Comparison of ENCODE assay signal across 21 cellular contexts in genomic region chr1:6104631-6105030, GRCh38. TPM values are rescaled to one million over a fixed set of nuclear protein-coding genes. Genes with fewer than 3 reads are reported as not detected.
DNase-seq lines count a peak whose midpoint lies in the region; ATAC-seq, FAIRE-seq and TF ChIP-seq lines count a peak whose summit lies in the region.
"Had no signal": no experiment of that assay in that cellular context is flagged by ENCODE, and none has a peak within 500 bp of the region (broad histone marks: within the 10 kb centered on the region; RNA-seq: fewer than 3 reads in every experiment).

No MANE protein-coding gene starts in this region.

- no peak overlapping the region for H3K18ac ChIP-seq in mesenchymal stem cell (ENCODE audit: low read depth in 1 of 2, low read length in 2 of 2)

- CTCF ChIA-PET in activated CD4-positive, alpha-beta T cell treated with anti-CD3 and anti-CD28 coated beads for 36 hours (lab: Charles Lee) = no interaction called here
- CTCF ChIA-PET in HEK293 (lab: Yijun Ruan, JAX) = no interaction called here

- no peak overlapping the region for H2AK5ac ChIP-seq in mesenchymal stem cell (ENCODE audit: low read length, severe bottlenecking)

- H4K91ac ChIP-seq in mesenchymal stem cell (ENCODE audit: low read length) = peak overlapping the region; percentile 10

- peak; percentile 4 for DNase-seq in activated CD4-positive, alpha-beta T cell treated with anti-CD3 and anti-CD28 coated beads for 36 hours
- no peak for DNase-seq in activated CD4-positive, alpha-beta T cell treated with anti-CD3 and anti-CD28 coated beads, Interleukin-2, amount 10 ng/mL, durations not matched to agents 24 days and 14 days
- DNase-seq in mesenchymal stem cell (no peak), upper lobe of right lung (peak; percentile 56), frontal cortex (ENCODE audit: low spot score in 2 of 2) (no peak), germinal center (ENCODE audit: low spot score) (no peak)
- DNase-seq: EL, GF-D8, KG1, NCI-H1092, NCI-H1436 treated with DMSO at 0.1 percent for 48 hours, NCI-H2081, NCI-H2171, NCI-H345, SJCRH30 had no signal

- no peak for ATAC-seq in activated CD4-positive, alpha-beta T cell treated with anti-CD3 and anti-CD28 coated beads for 36 hours
- ATAC-seq in upper lobe of right lung = no peak
- ATAC-seq: A549 had no signal

- no peak overlapping the region for H2AFZ ChIP-seq in mesenchymal stem cell (ENCODE audit: low read depth, low read length)

- intact Hi-C loops in activated CD4-positive, alpha-beta T cell treated with anti-CD3 and anti-CD28 coated beads for 36 hours (cut with DNase I, micrococcal nuclease) = loop anchor here in 1 of 2 experiments (5.0 kb wide), 1 partner anchor 98 kb away; no protein-coding TSS in a partner anchor
- intact Hi-C loops in activated CD4-positive, alpha-beta T cell treated with anti-CD3 and anti-CD28 coated beads, Interleukin-2, amount 10 ng/mL, durations not matched to agents 24 days and 14 days (cut with micrococcal nuclease) = loop anchor here (10.0 kb wide), 1 partner anchor 80 kb away; the partner anchor contains the start of gene CHD5
- intact Hi-C loops in upper lobe of right lung (cut with DNase I) = no loop called here

- no peak overlapping the region for H3K27ac ChIP-seq in HEK293 (ENCODE audit: extremely low read depth, low read depth, low read length)
- no peak overlapping the region for H3K27ac ChIP-seq in mesenchymal stem cell (ENCODE audit: low read length, poor library complexity, severe bottlenecking)
- H3K27ac ChIP-seq in upper lobe of right lung = no peak overlapping the region
- H3K27ac ChIP-seq: A549, RWPE1, SJCRH30 had no signal

- no peak for FAIRE-seq in frontal cortex (lab: Jason Lieb, UNC)
- FAIRE-seq: A549, HTR-8/SVneo had no signal

- no peak overlapping the region for H3K27ac Mint-ChIP-seq in activated CD4-positive, alpha-beta T cell treated with anti-CD3 and anti-CD28 coated beads for 36 hours
- H3K27ac Mint-ChIP-seq in activated CD4-positive, alpha-beta T cell treated with anti-CD3 and anti-CD28 coated beads, Interleukin-2, amount 10 ng/mL, durations not matched to agents 24 days and 14 days = no peak overlapping the region
- H3K27ac Mint-ChIP-seq: B cell, CD14-positive monocyte had no signal

- H3K79me1 ChIP-seq in mesenchymal stem cell (replicated peaks; ENCODE audit: low read length, poor library complexity, severe bottlenecking) = no peaks in the 10 kb centered on the region

- WGBS in mesenchymal stem cell = 91% methylated on average over 9 of the region's 9 CpGs

- H3K9me3 ChIP-seq in HEK293 (ENCODE audit: control insufficient read depth, insufficient read depth, low read depth, low read length) (no peaks in the 10 kb centered on the region), mesenchymal stem cell (ENCODE audit: control insufficient read depth, low read length) (no peaks in the 10 kb centered on the region), upper lobe of right lung (no peaks in the 10 kb centered on the region)
- H3K9me3 ChIP-seq: A549, SJCRH30 had no signal

- no peak overlapping the region for H2BK15ac ChIP-seq in mesenchymal stem cell (ENCODE audit: low read depth, poor library complexity, severe bottlenecking)

- no peak overlapping the region for H4K8ac ChIP-seq in mesenchymal stem cell (ENCODE audit: low read length)

- no peak overlapping the region for H3K4ac ChIP-seq in mesenchymal stem cell (ENCODE audit: low read depth in 1 of 2, low read length in 2 of 2)

- H2BK120ac ChIP-seq in mesenchymal stem cell (ENCODE audit: low read depth, low read length) = no peak overlapping the region

- no peaks in the 10 kb centered on the region for H3K36me3 ChIP-seq in HEK293 (ENCODE audit: control insufficient read depth in 2 of 2, insufficient read depth in 1 of 2, low read length in 2 of 2)
- H3K36me3 ChIP-seq in mesenchymal stem cell (ENCODE audit: control insufficient read depth in 1 of 2, insufficient read depth in 2 of 2, low read depth in 1 of 2, low read length in 2 of 2) = no peaks in the 10 kb centered on the region
- no peaks in the 10 kb centered on the region for H3K36me3 ChIP-seq in upper lobe of right lung
- H3K36me3 ChIP-seq: SJCRH30 had no signal

- peaks cover 0 to 67% of the 10 kb centered on the region in 2 experiments for H3K27me3 ChIP-seq in mesenchymal stem cell (ENCODE audit: control insufficient read depth in 1 of 2, insufficient read depth in 1 of 2, low read length in 2 of 2)
- peaks cover 12% of the 10 kb centered on the region for H3K27me3 ChIP-seq in upper lobe of right lung

- no peak overlapping the region for H3K9ac ChIP-seq in mesenchymal stem cell (ENCODE audit: low read length)

- no peaks in the 10 kb centered on the region for H3K36me3 Mint-ChIP-seq in activated CD4-positive, alpha-beta T cell treated with anti-CD3 and anti-CD28 coated beads for 36 hours (ENCODE audit: low read depth)
- no peaks in the 10 kb centered on the region for H3K36me3 Mint-ChIP-seq in activated CD4-positive, alpha-beta T cell treated with anti-CD3 and anti-CD28 coated beads, Interleukin-2, amount 10 ng/mL, durations not matched to agents 24 days and 14 days (ENCODE audit: low read depth)
- H3K36me3 Mint-ChIP-seq: CD14-positive monocyte had no signal

- H3K4me3 ChIP-seq in HEK293 (ENCODE audit: low read depth, low read length) (no peak overlapping the region), mesenchymal stem cell (ENCODE audit: insufficient read depth in 1 of 2, low read depth in 1 of 2, low read length in 2 of 2) (no peak overlapping the region), upper lobe of right lung (no peak overlapping the region)
- H3K4me3 ChIP-seq: A549, SJCRH30 had no signal

- no peaks in the 10 kb centered on the region for H3K4me1 Mint-ChIP-seq in activated CD4-positive, alpha-beta T cell treated with anti-CD3 and anti-CD28 coated beads for 36 hours
- H3K4me1 Mint-ChIP-seq in activated CD4-positive, alpha-beta T cell treated with anti-CD3 and anti-CD28 coated beads, Interleukin-2, amount 10 ng/mL, durations not matched to agents 24 days and 14 days = no peaks in the 10 kb centered on the region
- H3K4me1 Mint-ChIP-seq: B cell had no signal

- no peak overlapping the region for H3K23ac ChIP-seq in mesenchymal stem cell (ENCODE audit: low read length in 2 of 2)

- H3K4me1 ChIP-seq in HEK293 (ENCODE audit: control insufficient read depth, insufficient read depth, low read length) (no peaks in the 10 kb centered on the region), mesenchymal stem cell (ENCODE audit: control insufficient read depth, insufficient read depth, low read depth, low read length) (peaks cover 5% of the 10 kb centered on the region), upper lobe of right lung (no peaks in the 10 kb centered on the region)
- H3K4me1 ChIP-seq: A549, SJCRH30 had no signal

- no peak overlapping the region for H3K4me2 ChIP-seq in mesenchymal stem cell (ENCODE audit: low read length, poor library complexity, severe bottlenecking)
- H3K4me2 ChIP-seq: A549 had no signal

- H2BK12ac ChIP-seq in mesenchymal stem cell (ENCODE audit: low read length in 2 of 2) = no peak overlapping the region

- no peaks in the 10 kb centered on the region for H3K9me3 Mint-ChIP-seq in activated CD4-positive, alpha-beta T cell treated with anti-CD3 and anti-CD28 coated beads for 36 hours (ENCODE audit: low read depth)
- peaks cover 5% of the 10 kb centered on the region for H3K9me3 Mint-ChIP-seq in activated CD4-positive, alpha-beta T cell treated with anti-CD3 and anti-CD28 coated beads, Interleukin-2, amount 10 ng/mL, durations not matched to agents 24 days and 14 days

- TF ChIP-seq CTCF in HEK293 (tag by site-specific recombination; IDR thresholded peaks at IDR 0.05) = no peak
- no peak for TF ChIP-seq CTCF in upper lobe of right lung (IDR thresholded peaks at IDR 0.05)

- H3K27me3 Mint-ChIP-seq in activated CD4-positive, alpha-beta T cell treated with anti-CD3 and anti-CD28 coated beads for 36 hours = peaks cover 6% of the 10 kb centered on the region
- peaks cover 2% of the 10 kb centered on the region for H3K27me3 Mint-ChIP-seq in activated CD4-positive, alpha-beta T cell treated with anti-CD3 and anti-CD28 coated beads, Interleukin-2, amount 10 ng/mL, durations not matched to agents 24 days and 14 days

- no peak overlapping the region for H2BK5ac ChIP-seq in mesenchymal stem cell (ENCODE audit: low read depth, low read length, poor library complexity, severe bottlenecking)

- POLR2A ChIA-PET in activated CD4-positive, alpha-beta T cell treated with anti-CD3 and anti-CD28 coated beads for 36 hours (lab: Charles Lee) = no interaction called here
- POLR2A ChIA-PET in HEK293 (lab: Yijun Ruan, JAX) = no interaction called here

- H3K14ac ChIP-seq in mesenchymal stem cell (ENCODE audit: low read length in 2 of 2) = no peak overlapping the region

- no peak overlapping the region for H3K4me3 Mint-ChIP-seq in activated CD4-positive, alpha-beta T cell treated with anti-CD3 and anti-CD28 coated beads for 36 hours
- no peak overlapping the region for H3K4me3 Mint-ChIP-seq in activated CD4-positive, alpha-beta T cell treated with anti-CD3 and anti-CD28 coated beads, Interleukin-2, amount 10 ng/mL, durations not matched to agents 24 days and 14 days
- H3K4me3 Mint-ChIP-seq: B cell, CD14-positive monocyte had no signal

TF ChIP-seq in HEK293, 187 proteins besides CTCF, POLR2A, EP300 and RAD21:
- TF ChIP-seq ZNF654 (tag by site-specific recombination; IDR thresholded peaks at IDR 0.05; ENCODE audit: low read depth) (no peak), ZIC2 (tag by site-specific recombination; IDR thresholded peaks at IDR 0.05) (peak; percentile 30), ZBTB1 (tag by site-specific recombination; IDR thresholded peaks at IDR 0.05) (no peak)

RNA-seq across cellular contexts. Expression of gene KCNAB2, which starts 58.9 kb away (rescaled TPM):
- total RNA-seq in activated CD4-positive, alpha-beta T cell treated with anti-CD3 and anti-CD28 coated beads for 36 hours = 100 to 1,000 TPM; 231 to 258 TPM
- 261 and 262 TPM in 2 replicates for total RNA-seq in activated CD4-positive, alpha-beta T cell treated with anti-CD3 and anti-CD28 coated beads, Interleukin-2, amount 10 ng/mL, durations not matched to agents 24 days and 14 days
- polyA plus RNA-seq in mesenchymal stem cell (2013, experiment 1 of 2) = 1.0 TPM
- polyA plus RNA-seq in mesenchymal stem cell (2013, experiment 2 of 2) = 0.92 TPM
- total RNA-seq in upper lobe of right lung (60.4 TPM), frontal cortex (4.5 TPM)

Comparison
In these comparisons a context has a peak if more than half of its experiments do, and no peak if none do; other contexts are left out.
1. DNase-seq: peak in activated CD4-positive, alpha-beta T cell treated with anti-CD3 and anti-CD28 coated beads for 36 hours (single experiment) and upper lobe of right lung (single experiment); none in activated CD4-positive, alpha-beta T cell treated with anti-CD3 and anti-CD28 coated beads, Interleukin-2, amount 10 ng/mL, durations not matched to agents 24 days and 14 days (single experiment), mesenchymal stem cell (single experiment), frontal cortex (0 of 2) and germinal center (single experiment).
2. RNA of gene KCNAB2, which starts 58.9 kb away (total RNA-seq): 261 to 262 TPM in activated CD4-positive, alpha-beta T cell treated with anti-CD3 and anti-CD28 coated beads, Interleukin-2, amount 10 ng/mL, durations not matched to agents 24 days and 14 days, 231 to 258 TPM in activated CD4-positive, alpha-beta T cell treated with anti-CD3 and anti-CD28 coated beads for 36 hours and 60.4 TPM in upper lobe of right lung (single experiment); 4.5 TPM in frontal cortex (single experiment); every median in the first group is over 10 times any median in the second.